In the genomic region with DNA sequence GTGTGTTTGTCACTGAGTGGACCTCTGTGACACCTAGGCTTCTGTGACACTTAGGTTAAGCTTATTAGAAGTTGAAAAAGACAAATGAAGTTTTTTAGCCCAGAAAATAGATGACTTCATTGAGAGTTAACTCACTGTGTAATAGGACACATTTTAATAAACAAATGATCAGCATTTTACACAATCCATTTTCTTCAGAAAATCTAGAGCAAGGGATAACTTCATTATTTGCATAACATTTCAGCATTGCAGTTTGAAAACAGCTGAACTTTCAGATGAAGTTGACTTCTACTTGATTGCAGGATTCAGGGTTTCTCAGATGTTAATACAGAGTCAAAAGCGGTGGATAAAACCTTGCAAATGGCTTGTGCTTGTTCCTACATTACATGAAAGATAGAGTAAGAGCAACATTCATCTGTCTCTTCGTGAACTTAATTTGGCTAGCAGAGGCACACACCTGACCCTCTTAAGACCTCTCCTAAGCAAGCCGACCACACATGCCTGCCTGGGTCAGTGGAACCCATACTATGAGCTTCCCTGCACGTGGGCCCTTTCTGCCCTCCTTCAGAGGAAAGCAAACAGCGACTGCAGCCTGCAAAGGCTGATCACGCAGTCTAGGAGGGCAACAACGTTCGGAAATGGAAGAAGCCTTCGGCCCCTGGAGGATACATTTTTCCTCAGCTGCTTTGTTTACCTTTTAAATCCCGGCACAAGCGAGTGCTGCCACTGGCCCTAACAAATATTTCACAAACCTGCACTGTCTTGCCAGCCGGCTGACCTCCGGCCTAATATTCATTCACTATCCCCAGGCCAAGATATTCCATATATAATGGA, we compare ENCODE assay signal across 23 cellular contexts. TPM values are rescaled to one million over a fixed set of nuclear protein-coding genes. Genes with fewer than 3 reads are reported as not detected.
DNase-seq lines count a peak whose midpoint lies in the region; ATAC-seq and TF ChIP-seq lines count a peak whose summit lies in the region.
"Had no signal": no experiment of that assay in that cellular context is flagged by ENCODE, and none has a peak within 500 bp of the region (broad histone marks: within the 10 kb centered on the region; RNA-seq: fewer than 3 reads in every experiment).

No MANE protein-coding gene starts in this region.

- WGBS in gastroesophageal sphincter (ENCODE audit: low coverage in 1 of 2), 2 donors, result 40 to 45% methylated on average over 6 to 7 of the region's 13 CpGs
- WGBS in smooth muscle cell (ENCODE audit: low lambda C conversion rate), result 70% methylated on average over 13 of the region's 13 CpGs

- CTCF ChIA-PET in PC-9 (lab: Charles Lee) (no interaction called here), T-cell (lab: Charles Lee) (no interaction called here)

- H3K4me3 ChIP-seq in PC-9 (no peak overlapping the region), gastroesophageal sphincter (no peak overlapping the region), smooth muscle cell (no peak overlapping the region)
- H3K4me3 ChIP-seq: thoracic aorta had no signal

- DNase-seq in PC-9 (no peak), smooth muscle cell (lab: John Stamatoyannopoulos, UW; ENCODE audit: unreplicated experiment) (no peak), HK-2 (ENCODE audit: unreplicated experiment) (no peak), T-cell (no peak), SKM-1 treated with dmso at 0.1 percent for 144 hours (lab: John Stamatoyannopoulos, UW; ENCODE audit: unreplicated experiment) (no peak)
- DNase-seq in activated T-helper 1 cell treated with anti-CD3 and anti-CD28 coated beads, Interleukin-12 subunit alpha, Interleukin-12 subunit beta, Interleukin-2, Interleukin-4 antibody, amounts not matched to agents 30 ng/mL and 10 ng/mL and 1 ng/mL, durations not matched to agents 14 hours and 24 hours and 36 hours (ENCODE audit: low spot score), result no peak
- DNase-seq: activated CD4-positive, CD25-positive, alpha-beta regulatory T cell treated with anti-CD3 and anti-CD28 coated beads, Interleukin-2, amount 50 U/mL, for 72 hours; activated CD8-positive, alpha-beta T cell treated with anti-CD3 and anti-CD28 coated beads, Interleukin-2, amount 10 ng/mL, durations not matched to agents 7 days and 5 days; activated naive CD4-positive, alpha-beta T cell treated with anti-CD3 and anti-CD28 coated beads, Interleukin-2, amount 10 ng/mL, durations not matched to agents 7 days and 5 days; activated T-cell treated with anti-CD3 and anti-CD28 coated beads, Interleukin-2, amount 50 U/mL, for 4 hours; CD4-positive, alpha-beta memory T cell; DMS153; effector CD4-positive, alpha-beta T cell; mesenchymal stem cell; natural killer cell; NCI-H510A; RPMI8226; stimulated activated CD4-positive, alpha-beta T cell treated with anti-CD3 and anti-CD28 coated beads, Interleukin-1b, Interleukin-23, amount 100 ng/mL, for 48 hours had no signal

- no peaks in the 10 kb centered on the region; the same call in 1 of the 2 replicates for H4K20me1 ChIP-seq in PC-9 (ENCODE audit: insufficient read depth)
- H4K20me1 ChIP-seq in smooth muscle cell (ENCODE audit: low read depth), result peaks cover 7% of the 10 kb centered on the region

- TF ChIP-seq POLR2A in gastroesophageal sphincter (IDR thresholded peaks at IDR 0.05), result no peak

- TF ChIP-seq EP300 in gastroesophageal sphincter (IDR thresholded peaks at IDR 0.05), result no peak

- no peaks in the 10 kb centered on the region for H3K79me2 ChIP-seq in PC-9 (ENCODE audit: low read depth)
- peaks cover 3% of the 10 kb centered on the region for H3K79me2 ChIP-seq in smooth muscle cell (ENCODE audit: low read depth)
- H3K79me2 ChIP-seq: parathyroid adenoma had no signal

- no peaks in the 10 kb centered on the region for H3K4me1 Mint-ChIP-seq in activated T-helper 1 cell treated with anti-CD3 and anti-CD28 coated beads, Interleukin-12 subunit alpha, Interleukin-12 subunit beta, Interleukin-2, Interleukin-4 antibody, amounts not matched to agents 30 ng/mL and 10 ng/mL and 1 ng/mL, durations not matched to agents 14 hours and 24 hours and 36 hours (ENCODE audit: low read depth)
- H3K4me1 Mint-ChIP-seq in T-cell, result no peaks in the 10 kb centered on the region
- H3K4me1 Mint-ChIP-seq: CD4-positive, alpha-beta memory T cell; IgD-negative memory B cell; natural killer cell had no signal

- H3K36me3 ChIP-seq in PC-9 (ENCODE audit: low read depth), result peaks cover 42% of the 10 kb centered on the region
- peaks cover 0 to 71% of the 10 kb centered on the region in 2 donors for H3K36me3 ChIP-seq in gastroesophageal sphincter
- peaks cover 6% of the 10 kb centered on the region for H3K36me3 ChIP-seq in smooth muscle cell (ENCODE audit: low read depth)

- intact Hi-C loops in PC-9 (cut with micrococcal nuclease; ENCODE audit: unreplicated experiment), result no loop called here
- intact Hi-C loops in activated T-helper 1 cell treated with anti-CD3 and anti-CD28 coated beads, Interleukin-12 subunit alpha, Interleukin-12 subunit beta, Interleukin-2, Interleukin-4 antibody, amounts not matched to agents 30 ng/mL and 10 ng/mL and 1 ng/mL, durations not matched to agents 14 hours and 24 hours and 36 hours (cut with micrococcal nuclease), result no loop called here

- peaks cover 23% of the 10 kb centered on the region for H3K36me3 Mint-ChIP-seq in activated T-helper 1 cell treated with anti-CD3 and anti-CD28 coated beads, Interleukin-12 subunit alpha, Interleukin-12 subunit beta, Interleukin-2, Interleukin-4 antibody, amounts not matched to agents 30 ng/mL and 10 ng/mL and 1 ng/mL, durations not matched to agents 14 hours and 24 hours and 36 hours (ENCODE audit: low read depth)
- peaks cover 31% of the 10 kb centered on the region for H3K36me3 Mint-ChIP-seq in T-cell
- H3K36me3 Mint-ChIP-seq: natural killer cell had no signal

- H3K4me1 ChIP-seq in PC-9 (replicated peaks; ENCODE audit: insufficient read depth) (peaks cover 18% of the 10 kb centered on the region), gastroesophageal sphincter (peaks cover 16 to 49% (median 20%) of the 10 kb centered on the region in 3 donors), smooth muscle cell (ENCODE audit: low read depth) (no peaks in the 10 kb centered on the region)
- H3K4me1 ChIP-seq: parathyroid adenoma had no signal

- no peak overlapping the region for H3K9ac ChIP-seq in smooth muscle cell (ENCODE audit: low read depth)
- H3K9ac ChIP-seq: parathyroid adenoma had no signal

- ATAC-seq in gastroesophageal sphincter (peak; percentile 29), T-cell (replicated peaks in 1 of 4) (no peak)
- ATAC-seq: activated CD8-positive, alpha-beta T cell treated with anti-CD3 and anti-CD28 coated beads, Interleukin-2, amount 10 ng/mL, durations not matched to agents 7 days and 5 days; activated T-cell treated with anti-CD3 and anti-CD28 coated beads, Interleukin-2, amount 50 U/mL, for 4 hours; natural killer cell had no signal

- no peak overlapping the region for H3K4me2 ChIP-seq in PC-9
- H3K4me2 ChIP-seq in smooth muscle cell, result no peak overlapping the region

- H3K27me3 ChIP-seq in PC-9 (ENCODE audit: insufficient read depth, low read depth), result no peaks in the 10 kb centered on the region
- no peaks in the 10 kb centered on the region for H3K27me3 ChIP-seq in gastroesophageal sphincter
- H3K27me3 ChIP-seq in smooth muscle cell (ENCODE audit: low read depth), result no peaks in the 10 kb centered on the region

- POLR2A ChIA-PET in PC-9 (lab: Charles Lee; ENCODE audit: unreplicated experiment), result no interaction called here
- POLR2A ChIA-PET in T-cell (lab: Charles Lee), result no interaction called here

- H3K9me2 ChIP-seq in PC-9 (ENCODE audit: insufficient read depth), result no peaks in the 10 kb centered on the region

- H3K4me3 Mint-ChIP-seq in activated T-helper 1 cell treated with anti-CD3 and anti-CD28 coated beads, Interleukin-12 subunit alpha, Interleukin-12 subunit beta, Interleukin-2, Interleukin-4 antibody, amounts not matched to agents 30 ng/mL and 10 ng/mL and 1 ng/mL, durations not matched to agents 14 hours and 24 hours and 36 hours, result no peak overlapping the region
- H3K4me3 Mint-ChIP-seq in T-cell, result no peak overlapping the region
- H3K4me3 Mint-ChIP-seq: activated CD8-positive, alpha-beta T cell treated with anti-CD3 and anti-CD28 coated beads, Interleukin-2, amount 10 ng/mL, durations not matched to agents 7 days and 5 days; activated naive CD4-positive, alpha-beta T cell treated with anti-CD3 and anti-CD28 coated beads, Interleukin-2, amount 10 ng/mL, durations not matched to agents 7 days and 5 days; activated T-cell treated with anti-CD3 and anti-CD28 coated beads, Interleukin-2, amount 50 U/mL, for 4 hours; CD4-positive, alpha-beta memory T cell; IgD-negative memory B cell; natural killer cell had no signal

- H3K27ac ChIP-seq in PC-9 (0 out of 2 replicates have a peak overlapping the region, but pooled peaks have one; percentile 1), gastroesophageal sphincter (peak overlapping the region; percentile 8 to 65 (median 62)), smooth muscle cell (ENCODE audit: low read depth) (peak overlapping the region; percentile 22)
- H3K27ac ChIP-seq: HL-60, parathyroid adenoma had no signal

- H3K9me3 ChIP-seq in PC-9 (ENCODE audit: insufficient read depth, low read depth) (no peaks in the 10 kb centered on the region), gastroesophageal sphincter (no peaks in the 10 kb centered on the region), smooth muscle cell (replicated peaks; ENCODE audit: low read depth) (no peaks in the 10 kb centered on the region)
- H3K9me3 ChIP-seq: thoracic aorta had no signal

- H2AFZ ChIP-seq in PC-9 (no peak overlapping the region), smooth muscle cell (ENCODE audit: low read depth) (no peak overlapping the region)
- H2AFZ ChIP-seq: parathyroid adenoma had no signal

- H3K9me3 Mint-ChIP-seq in activated T-helper 1 cell treated with anti-CD3 and anti-CD28 coated beads, Interleukin-12 subunit alpha, Interleukin-12 subunit beta, Interleukin-2, Interleukin-4 antibody, amounts not matched to agents 30 ng/mL and 10 ng/mL and 1 ng/mL, durations not matched to agents 14 hours and 24 hours and 36 hours, result no peaks in the 10 kb centered on the region
- H3K9me3 Mint-ChIP-seq in T-cell, result no peaks in the 10 kb centered on the region
- H3K9me3 Mint-ChIP-seq: activated naive CD4-positive, alpha-beta T cell treated with anti-CD3 and anti-CD28 coated beads, Interleukin-2, amount 10 ng/mL, durations not matched to agents 7 days and 5 days; activated T-cell treated with anti-CD3 and anti-CD28 coated beads, Interleukin-2, amount 50 U/mL, for 4 hours; CD4-positive, alpha-beta memory T cell; IgD-negative memory B cell; natural killer cell had no signal

- H3K27ac Mint-ChIP-seq in activated T-helper 1 cell treated with anti-CD3 and anti-CD28 coated beads, Interleukin-12 subunit alpha, Interleukin-12 subunit beta, Interleukin-2, Interleukin-4 antibody, amounts not matched to agents 30 ng/mL and 10 ng/mL and 1 ng/mL, durations not matched to agents 14 hours and 24 hours and 36 hours, result peak overlapping the region; percentile 61
- no peak overlapping the region for H3K27ac Mint-ChIP-seq in T-cell
- H3K27ac Mint-ChIP-seq: activated CD8-positive, alpha-beta T cell treated with anti-CD3 and anti-CD28 coated beads, Interleukin-2, amount 10 ng/mL, durations not matched to agents 7 days and 5 days; activated naive CD4-positive, alpha-beta T cell treated with anti-CD3 and anti-CD28 coated beads, Interleukin-2, amount 10 ng/mL, durations not matched to agents 7 days and 5 days; IgD-negative memory B cell; natural killer cell had no signal

- TF ChIP-seq CTCF in PC-9 (conservative IDR thresholded peaks at IDR 0.05) (no peak), gastroesophageal sphincter (IDR thresholded peaks at IDR 0.05) (no peak), smooth muscle cell (IDR thresholded peaks at IDR 0.05; ENCODE audit: borderline replicate concordance, insufficient read depth, poor library complexity, severe bottlenecking) (no peak)

- H3F3A ChIP-seq in PC-9 (ENCODE audit: insufficient read depth, low read depth) (peaks cover 70% of the 10 kb centered on the region), smooth muscle cell (ENCODE audit: low read depth) (peaks cover 21% of the 10 kb centered on the region)

- no peaks in the 10 kb centered on the region for H3K27me3 Mint-ChIP-seq in activated T-helper 1 cell treated with anti-CD3 and anti-CD28 coated beads, Interleukin-12 subunit alpha, Interleukin-12 subunit beta, Interleukin-2, Interleukin-4 antibody, amounts not matched to agents 30 ng/mL and 10 ng/mL and 1 ng/mL, durations not matched to agents 14 hours and 24 hours and 36 hours (ENCODE audit: insufficient read depth)
- no peaks in the 10 kb centered on the region for H3K27me3 Mint-ChIP-seq in T-cell
- H3K27me3 Mint-ChIP-seq: activated naive CD4-positive, alpha-beta T cell treated with anti-CD3 and anti-CD28 coated beads, Interleukin-2, amount 10 ng/mL, durations not matched to agents 7 days and 5 days; CD4-positive, alpha-beta memory T cell; IgD-negative memory B cell had no signal

- BruUV-seq in PC-9 (replicated peaks; lab: Mats Ljungman, UMichigan), result no TSS peak

RNA-seq across cellular contexts. Expression of gene ITGB1BP1, which starts 16.6 kb away (rescaled TPM):
- 68.1 and 82.5 TPM in 2 replicates for total RNA-seq in PC-9 (2021)
- 115 and 119 TPM in 2 replicates for total RNA-seq in activated T-helper 1 cell treated with anti-CD3 and anti-CD28 coated beads, Interleukin-12 subunit alpha, Interleukin-12 subunit beta, Interleukin-2, Interleukin-4 antibody, amounts not matched to agents 30 ng/mL and 10 ng/mL and 1 ng/mL, durations not matched to agents 14 hours and 24 hours and 36 hours
- 10 to 100 TPM; 52.8 to 80.4 (median 69.6) TPM for total RNA-seq in gastroesophageal sphincter
- 40.2 and 53.9 TPM in 2 replicates for total RNA-seq in smooth muscle cell
- 138 and 142 TPM in 2 replicates for polyA plus RNA-seq in smooth muscle cell
- 10 to 100 TPM; 46.5 to 76.7 (median 69.0) TPM for total RNA-seq in T-cell

RNA-seq across cellular contexts. Expression of gene CPSF3, which starts 16.7 kb away (rescaled TPM):
- total RNA-seq in PC-9 (2021) (52.0 and 61.5 TPM in 2 replicates), gastroesophageal sphincter (10 to 100 TPM; 18.0 to 27.0 (median 26.1) TPM), smooth muscle cell (42.7 and 52.6 TPM in 2 replicates), T-cell (10 to 100 TPM; 16.0 to 25.1 (median 21.3) TPM)
- total RNA-seq in activated T-helper 1 cell treated with anti-CD3 and anti-CD28 coated beads, Interleukin-12 subunit alpha, Interleukin-12 subunit beta, Interleukin-2, Interleukin-4 antibody, amounts not matched to agents 30 ng/mL and 10 ng/mL and 1 ng/mL, durations not matched to agents 14 hours and 24 hours and 36 hours, result 74.3 and 74.7 TPM in 2 replicates
- 30.1 and 30.3 TPM in 2 replicates for polyA plus RNA-seq in smooth muscle cell

Comparison
In these comparisons a context has a peak if more than half of its experiments do, and no peak if none do; other contexts are left out.
1. H3K27ac ChIP-seq: peak in every context shown above with its lines; median percentile 62 in gastroesophageal sphincter; 22 in smooth muscle cell; 1 in PC-9.